8 cellular contexts compared by ENCODE assay signal in the genomic region with DNA sequence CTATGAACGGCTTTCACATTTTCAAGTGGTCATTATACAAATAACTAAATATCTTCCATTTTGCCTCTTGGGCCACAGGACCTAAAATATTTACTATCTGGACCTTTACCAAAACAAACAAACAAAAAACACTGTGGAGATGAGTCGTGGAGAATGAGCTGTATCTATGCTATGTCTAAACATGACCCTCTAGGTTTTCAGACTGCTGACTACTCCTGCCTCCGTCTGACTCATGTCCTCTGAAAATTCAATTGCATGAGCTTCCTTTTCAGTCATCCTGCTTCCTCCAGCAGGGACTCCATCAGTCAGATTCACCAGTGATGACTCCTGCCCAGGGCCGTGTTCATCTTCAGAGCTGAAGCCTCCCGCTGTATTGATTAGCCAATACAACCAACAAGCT.
DNase-seq lines count a peak whose midpoint lies in the region; ATAC-seq and TF ChIP-seq lines count a peak whose summit lies in the region.

No MANE protein-coding gene starts in this region.

- ATAC-seq in GM19351 (IDR thresholded peaks at IDR 0.05; ENCODE audit: unreplicated experiment), result no peak

- no peak for TF ChIP-seq CTCF in fibroblast of villous mesenchyme (IDR thresholded peaks at IDR 0.05; ENCODE audit: insufficient read depth, low read depth, low read length)

- H3K4me3 ChIP-seq in fibroblast of villous mesenchyme (ENCODE audit: low read depth, low read length), result no peak overlapping the region

- DNase-seq in stimulated activated CD4-positive, alpha-beta T cell treated with anti-CD3 and anti-CD28 coated beads, Interleukin-15, amount 100 ng/mL, for 24 hours, result peak; percentile 4
- no peak for DNase-seq in stimulated activated CD4-positive, alpha-beta T cell treated with anti-CD3 and anti-CD28 coated beads, Interleukin-4, amount 100 ng/mL, for 1 hour
- DNase-seq in RPMI7951 (ENCODE audit: low read depth) (peak; percentile 98), fibroblast of villous mesenchyme (ENCODE audit: low read depth) (peak; percentile 91), NCI-H524 treated with DMSO at 0.1 percent for 48 hours (lab: John Stamatoyannopoulos, UW) (no peak), cerebellar cortex (ENCODE audit: low spot score) (no peak)
- DNase-seq in activated CD4-positive, CD25-positive, alpha-beta regulatory T cell treated with anti-CD3 and anti-CD28 coated beads, Interleukin-2, amount 50 U/mL, for 72 hours, result no peak

Comparison
In these comparisons a context has a peak if more than half of its experiments do, and no peak if none do; other contexts are left out.
1. DNase-seq: peak in stimulated activated CD4-positive, alpha-beta T cell treated with anti-CD3 and anti-CD28 coated beads, Interleukin-15, amount 100 ng/mL, for 24 hours (single experiment), RPMI7951 (single experiment) and fibroblast of villous mesenchyme (single experiment); none in stimulated activated CD4-positive, alpha-beta T cell treated with anti-CD3 and anti-CD28 coated beads, Interleukin-4, amount 100 ng/mL, for 1 hour (single experiment), activated CD4-positive, CD25-positive, alpha-beta regulatory T cell treated with anti-CD3 and anti-CD28 coated beads, Interleukin-2, amount 50 U/mL, for 72 hours (single experiment), NCI-H524 treated with DMSO at 0.1 percent for 48 hours (single experiment) and cerebellar cortex (single experiment).